Comparison of ENCODE assay signal across 8 cellular contexts in the genomic region with DNA sequence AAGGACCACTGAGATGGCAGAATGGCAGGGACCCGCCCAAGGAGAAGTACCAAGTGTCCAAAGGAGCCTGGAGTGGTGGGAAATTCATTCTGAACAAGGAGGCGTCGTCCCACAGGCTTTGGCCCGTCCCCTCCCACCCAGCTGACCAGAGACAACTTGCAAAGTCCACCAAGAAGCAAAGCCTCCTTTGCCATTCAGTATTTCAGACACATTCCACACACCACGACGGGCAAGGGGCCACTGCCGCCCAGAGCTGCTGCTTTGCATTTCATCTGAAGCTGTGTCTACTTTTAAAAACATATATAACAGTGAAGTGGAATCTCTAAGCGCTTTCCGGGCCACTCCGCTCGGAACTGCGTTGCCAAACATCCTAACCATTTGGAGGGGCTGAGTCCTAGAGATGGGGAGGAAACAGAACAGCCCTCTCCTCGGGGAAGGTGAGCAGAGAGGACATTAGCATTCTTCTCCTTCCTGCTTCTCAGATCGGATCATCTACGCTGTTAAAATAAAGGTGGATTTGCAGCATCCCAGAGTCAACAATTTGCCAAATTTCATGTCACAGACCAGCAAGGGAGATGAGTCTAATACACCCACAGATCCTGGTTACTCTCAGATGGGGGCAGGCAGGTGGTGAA.
"Had no signal": no experiment of that assay in that cellular context is flagged by ENCODE, and none has a peak within 500 bp of the region (broad histone marks: within the 10 kb centered on the region; RNA-seq: fewer than 3 reads in every experiment).

No MANE protein-coding gene starts in this region.

- H3K4me1 Mint-ChIP-seq: IgD-negative memory B cell had no signal

- H3K4me1 ChIP-seq: HAP-1 had no signal

- H3K27ac Mint-ChIP-seq: HFFc6, IgD-negative memory B cell had no signal

- ATAC-seq: HCT116, HepG2 had no signal

- H3K4me3 Mint-ChIP-seq: HFFc6, IgD-negative memory B cell had no signal

- DNase-seq: GOT3, H7, HFFc6 had no signal

- H3K36me3 Mint-ChIP-seq: IgD-negative memory B cell had no signal

- H3K27me3 Mint-ChIP-seq: IgD-negative memory B cell had no signal

- H3K9me3 ChIP-seq: HAP-1 had no signal

- H3K4me3 ChIP-seq: HAP-1 had no signal

- H3K27ac ChIP-seq: HL-60 had no signal

- H3K36me3 ChIP-seq: HAP-1 had no signal
